ENCODE assay signal across 18 cellular contexts in the genomic region with DNA sequence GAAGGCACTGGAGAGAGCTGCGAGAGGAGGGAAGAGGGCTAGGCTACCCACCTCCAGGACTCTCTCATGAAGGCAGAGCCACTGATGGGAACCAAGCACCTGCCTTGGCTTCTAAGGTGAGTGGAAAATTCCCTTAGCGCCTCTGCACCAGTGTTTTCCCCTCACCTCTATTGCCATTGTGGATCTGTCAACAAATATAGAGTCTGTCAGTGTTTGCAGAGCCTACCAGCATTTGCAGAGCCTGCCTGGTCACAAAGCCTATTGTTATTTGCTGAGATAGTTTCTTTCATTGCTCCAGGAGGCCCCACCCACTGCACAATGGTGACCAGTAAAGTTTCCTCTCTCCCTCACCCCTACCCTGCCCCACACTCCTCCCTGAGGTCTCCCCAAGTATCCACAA.
"Had no signal": no experiment of that assay in that cellular context is flagged by ENCODE, and none has a peak within 500 bp of the region (broad histone marks: within the 10 kb centered on the region; RNA-seq: fewer than 3 reads in every experiment).

No MANE protein-coding gene starts in this region.

- FAIRE-seq: urothelium cell line had no signal

- H3K36me3 ChIP-seq: neutrophil, tibial artery had no signal

- H3K27me3 Mint-ChIP-seq: activated naive CD4-positive, alpha-beta T cell treated with anti-CD3 and anti-CD28 coated beads, Interleukin-2, amount 50 U/mL, for 24 hours had no signal

- H3K4me1 Mint-ChIP-seq: activated naive CD4-positive, alpha-beta T cell treated with anti-CD3 and anti-CD28 coated beads, Interleukin-2, amount 50 U/mL, for 24 hours; naive thymus-derived CD4-positive, alpha-beta T cell; T-helper 17 cell had no signal

- H3K36me3 Mint-ChIP-seq: activated naive CD4-positive, alpha-beta T cell treated with anti-CD3 and anti-CD28 coated beads, Interleukin-2, amount 50 U/mL, for 24 hours; naive thymus-derived CD4-positive, alpha-beta T cell had no signal

- H3K4me3 ChIP-seq: tibial artery had no signal

- H3K4me3 Mint-ChIP-seq: activated naive CD4-positive, alpha-beta T cell treated with anti-CD3 and anti-CD28 coated beads, Interleukin-2, amount 50 U/mL, for 24 hours; naive thymus-derived CD4-positive, alpha-beta T cell; T-helper 17 cell had no signal

- ATAC-seq: naive thymus-derived CD4-positive, alpha-beta T cell; stimulated activated naive CD8-positive, alpha-beta T cell treated with anti-CD3 and anti-CD28 coated beads, Interleukin-15, Interleukin-2, amounts not matched to agents 100 U/mL and 50 U/mL, for 24 hours; T-helper 17 cell had no signal

- H3K27ac Mint-ChIP-seq: activated naive CD4-positive, alpha-beta T cell treated with anti-CD3 and anti-CD28 coated beads, Interleukin-2, amount 50 U/mL, for 24 hours; naive thymus-derived CD4-positive, alpha-beta T cell; T-helper 17 cell had no signal

- H3K9me3 Mint-ChIP-seq: activated naive CD4-positive, alpha-beta T cell treated with anti-CD3 and anti-CD28 coated beads, Interleukin-2, amount 50 U/mL, for 24 hours; naive thymus-derived CD4-positive, alpha-beta T cell had no signal

- H3K27ac ChIP-seq: epithelial cell of prostate, neutrophil, tibial artery, VCaP had no signal

- H3K9me3 ChIP-seq: neutrophil, tibial artery had no signal

- DNase-seq: activated CD4-positive, alpha-beta T cell treated with anti-CD3 and anti-CD28 coated beads, Interleukin-2, amount 50 U/mL, for 1 hour; activated CD4-positive, CD25-positive, alpha-beta regulatory T cell treated with anti-CD3 and anti-CD28 coated beads, Interleukin-2, amount 50 U/mL, for 72 hours; activated CD8-positive, alpha-beta memory T cell treated with anti-CD3 and anti-CD28 coated beads, Interleukin-2, amount 50 U/mL, for 48 hours; activated gamma-delta T cell; dermis blood vessel endothelial cell; foreskin fibroblast; mesendoderm; naive thymus-derived CD4-positive, alpha-beta T cell; stimulated activated CD4-positive, alpha-beta T cell treated with anti-CD3 and anti-CD28 coated beads, Interleukin-2, amount 100 ng/mL, for 24 hours; stimulated activated naive CD8-positive, alpha-beta T cell treated with anti-CD3 and anti-CD28 coated beads, Interleukin-15, Interleukin-2, amounts not matched to agents 100 U/mL and 50 U/mL, for 24 hours; substantia nigra; T-helper 17 cell had no signal
